Comparison of ENCODE assay signal across 1 cellular context in the genomic region with DNA sequence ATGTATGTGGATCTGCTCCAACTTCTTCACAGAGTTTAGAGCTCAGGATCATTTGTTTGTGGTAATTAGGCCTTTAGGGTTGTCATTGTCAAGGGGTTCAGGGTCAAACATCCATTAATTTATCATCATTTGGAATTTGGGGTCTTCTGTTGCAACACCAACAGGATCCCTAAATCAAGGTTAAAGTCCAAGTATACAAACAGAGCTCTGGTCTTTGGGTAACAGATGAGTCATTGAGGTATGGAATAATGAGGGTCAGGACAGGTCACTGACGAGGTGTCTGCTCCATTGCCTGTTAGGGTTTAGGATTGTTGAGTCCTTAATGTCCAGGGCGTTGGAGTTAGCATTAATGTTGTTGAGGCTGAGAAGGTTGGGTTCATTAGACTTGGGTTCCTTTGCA.
A peak's percentile ranks its signal among the peaks of the same experiment; 100 is the strongest.
TF ChIP-seq lines count a peak whose summit lies in the region.

No MANE protein-coding gene starts in this region.

TF ChIP-seq in HepG2, 621 proteins besides CTCF, POLR2A, EP300 and RAD21 (continued from another document and continues in another):
- TF ChIP-seq, protein P1, sequence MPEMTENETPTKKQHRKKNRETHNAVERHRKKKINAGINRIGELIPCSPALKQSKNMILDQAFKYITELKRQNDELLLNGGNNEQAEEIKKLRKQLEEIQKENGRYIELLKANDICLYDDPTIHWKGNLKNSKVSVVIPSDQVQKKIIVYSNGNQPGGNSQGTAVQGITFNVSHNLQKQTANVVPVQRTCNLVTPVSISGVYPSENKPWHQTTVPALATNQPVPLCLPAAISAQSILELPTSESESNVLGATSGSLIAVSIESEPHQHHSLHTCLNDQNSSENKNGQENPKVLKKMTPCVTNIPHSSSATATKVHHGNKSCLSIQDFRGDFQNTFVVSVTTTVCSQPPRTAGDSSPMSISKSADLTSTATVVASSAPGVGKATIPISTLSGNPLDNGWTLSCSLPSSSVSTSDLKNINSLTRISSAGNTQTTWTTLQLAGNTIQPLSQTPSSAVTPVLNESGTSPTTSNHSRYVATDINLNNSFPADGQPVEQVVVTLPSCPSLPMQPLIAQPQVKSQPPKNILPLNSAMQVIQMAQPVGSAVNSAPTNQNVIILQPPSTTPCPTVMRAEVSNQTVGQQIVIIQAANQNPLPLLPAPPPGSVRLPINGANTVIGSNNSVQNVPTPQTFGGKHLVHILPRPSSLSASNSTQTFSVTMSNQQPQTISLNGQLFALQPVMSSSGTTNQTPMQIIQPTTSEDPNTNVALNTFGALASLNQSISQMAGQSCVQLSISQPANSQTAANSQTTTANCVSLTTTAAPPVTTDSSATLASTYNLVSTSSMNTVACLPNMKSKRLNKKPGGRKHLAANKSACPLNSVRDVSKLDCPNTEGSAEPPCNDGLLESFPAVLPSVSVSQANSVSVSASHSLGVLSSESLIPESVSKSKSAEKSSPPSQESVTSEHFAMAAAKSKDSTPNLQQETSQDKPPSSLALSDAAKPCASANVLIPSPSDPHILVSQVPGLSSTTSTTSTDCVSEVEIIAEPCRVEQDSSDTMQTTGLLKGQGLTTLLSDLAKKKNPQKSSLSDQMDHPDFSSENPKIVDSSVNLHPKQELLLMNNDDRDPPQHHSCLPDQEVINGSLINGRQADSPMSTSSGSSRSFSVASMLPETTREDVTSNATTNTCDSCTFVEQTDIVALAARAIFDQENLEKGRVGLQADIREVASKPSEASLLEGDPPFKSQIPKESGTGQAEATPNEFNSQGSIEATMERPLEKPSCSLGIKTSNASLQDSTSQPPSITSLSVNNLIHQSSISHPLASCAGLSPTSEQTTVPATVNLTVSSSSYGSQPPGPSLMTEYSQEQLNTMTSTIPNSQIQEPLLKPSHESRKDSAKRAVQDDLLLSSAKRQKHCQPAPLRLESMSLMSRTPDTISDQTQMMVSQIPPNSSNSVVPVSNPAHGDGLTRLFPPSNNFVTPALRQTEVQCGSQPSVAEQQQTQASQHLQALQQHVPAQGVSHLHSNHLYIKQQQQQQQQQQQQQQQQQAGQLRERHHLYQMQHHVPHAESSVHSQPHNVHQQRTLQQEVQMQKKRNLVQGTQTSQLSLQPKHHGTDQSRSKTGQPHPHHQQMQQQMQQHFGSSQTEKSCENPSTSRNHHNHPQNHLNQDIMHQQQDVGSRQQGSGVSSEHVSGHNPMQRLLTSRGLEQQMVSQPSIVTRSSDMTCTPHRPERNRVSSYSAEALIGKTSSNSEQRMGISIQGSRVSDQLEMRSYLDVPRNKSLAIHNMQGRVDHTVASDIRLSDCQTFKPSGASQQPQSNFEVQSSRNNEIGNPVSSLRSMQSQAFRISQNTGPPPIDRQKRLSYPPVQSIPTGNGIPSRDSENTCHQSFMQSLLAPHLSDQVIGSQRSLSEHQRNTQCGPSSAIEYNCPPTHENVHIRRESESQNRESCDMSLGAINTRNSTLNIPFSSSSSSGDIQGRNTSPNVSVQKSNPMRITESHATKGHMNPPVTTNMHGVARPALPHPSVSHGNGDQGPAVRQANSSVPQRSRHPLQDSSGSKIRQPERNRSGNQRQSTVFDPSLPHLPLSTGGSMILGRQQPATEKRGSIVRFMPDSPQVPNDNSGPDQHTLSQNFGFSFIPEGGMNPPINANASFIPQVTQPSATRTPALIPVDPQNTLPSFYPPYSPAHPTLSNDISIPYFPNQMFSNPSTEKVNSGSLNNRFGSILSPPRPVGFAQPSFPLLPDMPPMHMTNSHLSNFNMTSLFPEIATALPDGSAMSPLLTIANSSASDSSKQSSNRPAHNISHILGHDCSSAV (CRISPR knock-in tag; IDR thresholded peaks at IDR 0.05; ENCODE audit: borderline replicate concordance): no peak
- peak; percentile 93 for TF ChIP-seq CEBPB (IDR thresholded peaks at IDR 0.05; ENCODE audit: borderline replicate concordance, low read depth, low read length)
- 0 out of 2 replicates have a peak, but pooled peaks have one; percentile 23 for TF ChIP-seq SMARCE1 (IDR thresholded peaks at IDR 0.05; ENCODE audit: borderline replicate concordance)
- peak; percentile 74 for TF ChIP-seq ZBTB7B (CRISPR knock-in tag; IDR thresholded peaks at IDR 0.05)
- TF ChIP-seq, protein P2, sequence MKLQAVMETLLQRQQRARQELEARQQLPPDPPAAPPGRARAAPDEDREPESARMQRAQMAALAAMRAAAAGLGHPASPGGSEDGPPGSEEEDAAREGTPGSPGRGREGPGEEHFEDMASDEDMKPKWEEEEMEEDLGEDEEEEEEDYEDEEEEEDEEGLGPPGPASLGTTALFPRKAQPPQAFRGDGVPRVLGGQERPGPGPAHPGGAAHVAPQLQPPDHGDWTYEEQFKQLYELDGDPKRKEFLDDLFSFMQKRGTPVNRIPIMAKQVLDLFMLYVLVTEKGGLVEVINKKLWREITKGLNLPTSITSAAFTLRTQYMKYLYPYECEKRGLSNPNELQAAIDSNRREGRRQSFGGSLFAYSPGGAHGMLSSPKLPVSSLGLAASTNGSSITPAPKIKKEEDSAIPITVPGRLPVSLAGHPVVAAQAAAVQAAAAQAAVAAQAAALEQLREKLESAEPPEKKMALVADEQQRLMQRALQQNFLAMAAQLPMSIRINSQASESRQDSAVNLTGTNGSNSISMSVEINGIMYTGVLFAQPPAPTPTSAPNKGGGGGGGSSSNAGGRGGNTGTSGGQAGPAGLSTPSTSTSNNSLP (IDR thresholded peaks at IDR 0.05; ENCODE audit: low read depth, low read length): peak; percentile 92
- TF ChIP-seq RARG (CRISPR knock-in tag; IDR thresholded peaks at IDR 0.05; ENCODE audit: low read depth): no peak
- TF ChIP-seq LCORL (IDR thresholded peaks at IDR 0.05): peak; percentile 96
- no peak for TF ChIP-seq LCORL (CRISPR knock-in tag; IDR thresholded peaks at IDR 0.05)
- peak; percentile 34; the same call in 1 of the 2 replicates for TF ChIP-seq IRF2 (CRISPR knock-in tag; IDR thresholded peaks at IDR 0.05)
- peak; percentile 40; the same call in 1 of the 2 replicates for TF ChIP-seq MED1 (CRISPR knock-in tag; IDR thresholded peaks at IDR 0.05)
- peak; percentile 62; the same call in 1 of the 2 replicates for TF ChIP-seq NR2C2 (CRISPR knock-in tag; IDR thresholded peaks at IDR 0.05; ENCODE audit: borderline replicate concordance)
- TF ChIP-seq DMAP1 (CRISPR knock-in tag; IDR thresholded peaks at IDR 0.05): no peak
- peak; percentile 60; the same call in 1 of the 2 replicates for TF ChIP-seq RXRA (CRISPR knock-in tag; IDR thresholded peaks at IDR 0.05)
- no peak for TF ChIP-seq ZNF567 (CRISPR knock-in tag; IDR thresholded peaks at IDR 0.05; ENCODE audit: borderline replicate concordance)
- peak; percentile 76 for TF ChIP-seq FOXA3 (CRISPR knock-in tag; IDR thresholded peaks at IDR 0.05)
- TF ChIP-seq, protein P3, sequence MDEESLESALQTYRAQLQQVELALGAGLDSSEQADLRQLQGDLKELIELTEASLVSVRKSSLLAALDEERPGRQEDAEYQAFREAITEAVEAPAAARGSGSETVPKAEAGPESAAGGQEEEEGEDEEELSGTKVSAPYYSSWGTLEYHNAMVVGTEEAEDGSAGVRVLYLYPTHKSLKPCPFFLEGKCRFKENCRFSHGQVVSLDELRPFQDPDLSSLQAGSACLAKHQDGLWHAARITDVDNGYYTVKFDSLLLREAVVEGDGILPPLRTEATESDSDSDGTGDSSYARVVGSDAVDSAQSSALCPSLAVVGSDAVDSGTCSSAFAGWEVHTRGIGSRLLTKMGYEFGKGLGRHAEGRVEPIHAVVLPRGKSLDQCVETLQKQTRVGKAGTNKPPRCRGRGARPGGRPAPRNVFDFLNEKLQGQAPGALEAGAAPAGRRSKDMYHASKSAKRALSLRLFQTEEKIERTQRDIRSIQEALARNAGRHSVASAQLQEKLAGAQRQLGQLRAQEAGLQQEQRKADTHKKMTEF (CRISPR knock-in tag; IDR thresholded peaks at IDR 0.05): 0 out of 2 replicates have a peak, but pooled peaks have one; percentile 34
- TF ChIP-seq TEAD2 (CRISPR knock-in tag; IDR thresholded peaks at IDR 0.05): no peak
- no peak for TF ChIP-seq CC2D1A (CRISPR knock-in tag; IDR thresholded peaks at IDR 0.05)
- peak; percentile 81 for TF ChIP-seq RXRB (CRISPR knock-in tag; IDR thresholded peaks at IDR 0.05; ENCODE audit: borderline replicate concordance)
- TF ChIP-seq ZNF331 (CRISPR knock-in tag; IDR thresholded peaks at IDR 0.05): peak; percentile 17; the same call in 1 of the 2 replicates
- no peak for TF ChIP-seq ZNF703 (CRISPR knock-in tag; IDR thresholded peaks at IDR 0.05; ENCODE audit: borderline replicate concordance)
- peak; percentile 71; the same call in 1 of the 2 replicates for TF ChIP-seq HMG20A (CRISPR knock-in tag; IDR thresholded peaks at IDR 0.05; ENCODE audit: borderline replicate concordance)
- TF ChIP-seq TBL1XR1 (IDR thresholded peaks at IDR 0.05; ENCODE audit: borderline replicate concordance, low read length, partially characterized antibody): peak; percentile 63
- 0 out of 2 replicates have a peak, but pooled peaks have one; percentile 26 for TF ChIP-seq FOXA1 (IDR thresholded peaks at IDR 0.05)
- peak; percentile 68 for TF ChIP-seq FOXA1 (CRISPR knock-in tag; IDR thresholded peaks at IDR 0.05)
- TF ChIP-seq FOSL1 (CRISPR knock-in tag; IDR thresholded peaks at IDR 0.05; ENCODE audit: borderline replicate concordance): peak; percentile 82
- TF ChIP-seq, protein P4, sequence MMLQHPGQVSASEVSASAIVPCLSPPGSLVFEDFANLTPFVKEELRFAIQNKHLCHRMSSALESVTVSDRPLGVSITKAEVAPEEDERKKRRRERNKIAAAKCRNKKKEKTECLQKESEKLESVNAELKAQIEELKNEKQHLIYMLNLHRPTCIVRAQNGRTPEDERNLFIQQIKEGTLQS (CRISPR knock-in tag; IDR thresholded peaks at IDR 0.05): peak; percentile 63; the same call in 1 of the 2 replicates
- TF ChIP-seq, protein P5, sequence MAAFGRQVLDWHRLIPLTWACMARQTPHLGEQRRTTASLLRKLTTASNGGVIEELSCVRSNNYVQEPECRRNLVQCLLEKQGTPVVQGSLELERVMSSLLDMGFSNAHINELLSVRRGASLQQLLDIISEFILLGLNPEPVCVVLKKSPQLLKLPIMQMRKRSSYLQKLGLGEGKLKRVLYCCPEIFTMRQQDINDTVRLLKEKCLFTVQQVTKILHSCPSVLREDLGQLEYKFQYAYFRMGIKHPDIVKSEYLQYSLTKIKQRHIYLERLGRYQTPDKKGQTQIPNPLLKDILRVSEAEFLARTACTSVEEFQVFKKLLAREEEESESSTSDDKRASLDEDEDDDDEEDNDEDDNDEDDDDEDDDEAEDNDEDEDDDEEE (CRISPR knock-in tag; IDR thresholded peaks at IDR 0.05): no peak
- 0 out of 2 replicates have a peak, but pooled peaks have one; percentile 45 for TF ChIP-seq ATF7 (IDR thresholded peaks at IDR 0.05)
- TF ChIP-seq ATF7 (CRISPR knock-in tag; IDR thresholded peaks at IDR 0.05): no peak
- peak; percentile 91 for TF ChIP-seq NR2F6 (IDR thresholded peaks at IDR 0.05)
- TF ChIP-seq NR2F6 (CRISPR knock-in tag; IDR thresholded peaks at IDR 0.05): peak; percentile 89
- 0 out of 2 replicates have a peak, but pooled peaks have one; percentile 23 for TF ChIP-seq HDAC2 (CRISPR knock-in tag; IDR thresholded peaks at IDR 0.05)
- 0 out of 2 replicates have a peak, but pooled peaks have one; percentile 37 for TF ChIP-seq ZNF614 (CRISPR knock-in tag; IDR thresholded peaks at IDR 0.05; ENCODE audit: borderline replicate concordance)
- peak; percentile 45; the same call in 1 of the 2 replicates for TF ChIP-seq ZNF644 (CRISPR knock-in tag; IDR thresholded peaks at IDR 0.05; ENCODE audit: low read depth)
- TF ChIP-seq POGZ (CRISPR knock-in tag; IDR thresholded peaks at IDR 0.05): peak; percentile 69
- TF ChIP-seq JUND (CRISPR knock-in tag; IDR thresholded peaks at IDR 0.05): peak; percentile 85
- 0 out of 2 replicates have a peak, but pooled peaks have one; percentile 31 for TF ChIP-seq HMG20B (CRISPR knock-in tag; conservative IDR thresholded peaks at IDR 0.05)
- TF ChIP-seq NR2F1 (CRISPR knock-in tag; IDR thresholded peaks at IDR 0.05): peak; percentile 93 to 96
- TF ChIP-seq, protein P6, sequence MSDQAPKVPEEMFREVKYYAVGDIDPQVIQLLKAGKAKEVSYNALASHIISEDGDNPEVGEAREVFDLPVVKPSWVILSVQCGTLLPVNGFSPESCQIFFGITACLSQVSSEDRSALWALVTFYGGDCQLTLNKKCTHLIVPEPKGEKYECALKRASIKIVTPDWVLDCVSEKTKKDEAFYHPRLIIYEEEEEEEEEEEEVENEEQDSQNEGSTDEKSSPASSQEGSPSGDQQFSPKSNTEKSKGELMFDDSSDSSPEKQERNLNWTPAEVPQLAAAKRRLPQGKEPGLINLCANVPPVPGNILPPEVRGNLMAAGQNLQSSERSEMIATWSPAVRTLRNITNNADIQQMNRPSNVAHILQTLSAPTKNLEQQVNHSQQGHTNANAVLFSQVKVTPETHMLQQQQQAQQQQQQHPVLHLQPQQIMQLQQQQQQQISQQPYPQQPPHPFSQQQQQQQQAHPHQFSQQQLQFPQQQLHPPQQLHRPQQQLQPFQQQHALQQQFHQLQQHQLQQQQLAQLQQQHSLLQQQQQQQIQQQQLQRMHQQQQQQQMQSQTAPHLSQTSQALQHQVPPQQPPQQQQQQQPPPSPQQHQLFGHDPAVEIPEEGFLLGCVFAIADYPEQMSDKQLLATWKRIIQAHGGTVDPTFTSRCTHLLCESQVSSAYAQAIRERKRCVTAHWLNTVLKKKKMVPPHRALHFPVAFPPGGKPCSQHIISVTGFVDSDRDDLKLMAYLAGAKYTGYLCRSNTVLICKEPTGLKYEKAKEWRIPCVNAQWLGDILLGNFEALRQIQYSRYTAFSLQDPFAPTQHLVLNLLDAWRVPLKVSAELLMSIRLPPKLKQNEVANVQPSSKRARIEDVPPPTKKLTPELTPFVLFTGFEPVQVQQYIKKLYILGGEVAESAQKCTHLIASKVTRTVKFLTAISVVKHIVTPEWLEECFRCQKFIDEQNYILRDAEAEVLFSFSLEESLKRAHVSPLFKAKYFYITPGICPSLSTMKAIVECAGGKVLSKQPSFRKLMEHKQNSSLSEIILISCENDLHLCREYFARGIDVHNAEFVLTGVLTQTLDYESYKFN (CRISPR knock-in tag; conservative IDR thresholded peaks at IDR 0.05): peak; percentile 63
- 0 out of 2 replicates have a peak, but pooled peaks have one; percentile 39 for TF ChIP-seq GATAD1 (CRISPR knock-in tag; IDR thresholded peaks at IDR 0.05)
- TF ChIP-seq GATAD2A (CRISPR knock-in tag; IDR thresholded peaks at IDR 0.05): peak; percentile 83
- TF ChIP-seq RARA (CRISPR knock-in tag; IDR thresholded peaks at IDR 0.05): peak; percentile 90
- TF ChIP-seq JUN (CRISPR knock-in tag; IDR thresholded peaks at IDR 0.05): peak; percentile 71; the same call in 1 of the 2 replicates
- no peak for TF ChIP-seq MYNN (CRISPR knock-in tag; IDR thresholded peaks at IDR 0.05; ENCODE audit: low read depth)
- TF ChIP-seq, protein P7, sequence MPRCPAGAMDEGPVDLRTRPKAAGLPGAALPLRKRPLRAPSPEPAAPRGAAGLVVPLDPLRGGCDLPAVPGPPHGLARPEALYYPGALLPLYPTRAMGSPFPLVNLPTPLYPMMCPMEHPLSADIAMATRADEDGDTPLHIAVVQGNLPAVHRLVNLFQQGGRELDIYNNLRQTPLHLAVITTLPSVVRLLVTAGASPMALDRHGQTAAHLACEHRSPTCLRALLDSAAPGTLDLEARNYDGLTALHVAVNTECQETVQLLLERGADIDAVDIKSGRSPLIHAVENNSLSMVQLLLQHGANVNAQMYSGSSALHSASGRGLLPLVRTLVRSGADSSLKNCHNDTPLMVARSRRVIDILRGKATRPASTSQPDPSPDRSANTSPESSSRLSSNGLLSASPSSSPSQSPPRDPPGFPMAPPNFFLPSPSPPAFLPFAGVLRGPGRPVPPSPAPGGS (CRISPR knock-in tag; IDR thresholded peaks at IDR 0.05): no peak
- peak; percentile 64; the same call in 1 of the 2 replicates for TF ChIP-seq CREB1 (IDR thresholded peaks at IDR 0.05)
- no peak for TF ChIP-seq CREB1 (CRISPR knock-in tag; IDR thresholded peaks at IDR 0.05)
